Comparison of ENCODE assay signal across 8 cellular contexts in the genomic region with DNA sequence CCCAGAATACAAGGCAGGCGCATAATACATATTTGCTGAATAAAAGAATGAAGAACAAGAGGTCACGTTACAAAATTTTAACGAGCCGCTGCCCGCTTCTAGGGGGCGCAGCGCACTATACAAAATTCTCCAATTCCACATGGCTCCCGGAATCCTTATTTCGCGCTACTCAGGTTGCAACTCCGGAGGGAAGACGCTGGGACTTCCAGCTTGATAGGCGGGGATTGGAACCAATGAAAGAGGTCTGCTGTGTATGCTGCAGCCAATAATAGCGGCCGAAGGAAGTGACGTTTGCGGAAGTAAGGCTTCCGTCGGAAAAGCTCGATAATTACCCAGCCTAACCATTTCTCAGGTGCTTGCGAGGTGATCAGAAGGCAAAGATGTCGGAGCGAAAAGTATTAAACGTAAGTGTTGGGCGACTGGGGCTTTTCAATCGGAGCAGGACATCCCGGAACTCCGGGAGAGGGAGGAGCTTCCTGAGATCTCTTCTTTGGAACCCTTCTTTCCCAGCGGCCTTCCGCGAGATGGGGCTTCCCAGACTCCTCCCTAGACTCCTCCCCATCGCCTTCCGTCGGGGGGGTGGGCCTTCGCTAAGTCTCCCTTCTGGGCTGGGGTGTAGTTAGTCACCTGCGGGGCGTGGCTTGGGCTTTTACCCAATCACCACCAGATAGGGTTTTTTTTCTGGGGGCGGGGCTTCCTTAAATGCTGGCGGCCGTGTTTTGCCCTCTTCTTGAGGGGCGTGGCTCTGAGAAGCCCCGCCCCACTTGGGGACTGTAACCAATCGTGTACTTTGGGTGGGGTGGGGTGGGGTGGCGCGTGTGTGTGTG. TPM values are rescaled to one million over a fixed set of nuclear protein-coding genes. Genes with fewer than 3 reads are reported as not detected.
DNase-seq lines count a peak whose midpoint lies in the region; ATAC-seq, FAIRE-seq and TF ChIP-seq lines count a peak whose summit lies in the region.

YJU2 (plus strand) TSS at position 314 of the 827 bp plus-strand sequence; CDS start at position 381, 67 bp downstream.

- ATAC-seq in HG02981 (IDR thresholded peaks at IDR 0.05; ENCODE audit: unreplicated experiment) (peak; percentile 81), aorta (ENCODE audit: low FRiP score) (peak; percentile 98)

- H3K27ac ChIP-seq in astrocyte (ENCODE audit: low read depth, low read length) (peak within 1 kb of the TSS; percentile 99), rectal smooth muscle tissue (ENCODE audit: low read depth, low read length) (peak within 1 kb of the TSS; percentile 98), aorta (ENCODE audit: low read depth in 1 of 2, low read length in 2 of 2) (peak within 1 kb of the TSS; percentile 69 to 87)

- peaks cover 18% of the 10 kb centered on the region for H3K36me3 Mint-ChIP-seq in astrocyte (ENCODE audit: low read depth, unreplicated experiment)

- peak within 1 kb of the TSS; percentile 92 for H3K4me3 ChIP-seq in astrocyte (ENCODE audit: insufficient read depth, low read depth, low read length)
- H3K4me3 ChIP-seq in rectal smooth muscle tissue (ENCODE audit: low read length), result peak within 1 kb of the TSS; percentile 97
- peak within 1 kb of the TSS; percentile 76 to 79 for H3K4me3 ChIP-seq in aorta (ENCODE audit: low read length in 2 of 2)

- H3K4me1 Mint-ChIP-seq in astrocyte (ENCODE audit: low read depth, unreplicated experiment), result no peaks in the 10 kb centered on the region

- H3K27me3 Mint-ChIP-seq in astrocyte (ENCODE audit: low read depth, unreplicated experiment), result peaks cover 4% of the 10 kb centered on the region

- H3K9ac ChIP-seq in astrocyte (ENCODE audit: low read length) (peak within 1 kb of the TSS; percentile 95), rectal smooth muscle tissue (ENCODE audit: low read length) (peak within 1 kb of the TSS; percentile 99)

- H3K9me3 ChIP-seq in astrocyte (ENCODE audit: insufficient read depth, low read depth, low read length) (peaks cover 2% of the 10 kb centered on the region), aorta (ENCODE audit: control insufficient read depth, low read length) (no peaks in the 10 kb centered on the region)

- peaks cover 4% of the 10 kb centered on the region for H3K9me3 Mint-ChIP-seq in astrocyte (ENCODE audit: unreplicated experiment)

- peak within 1 kb of the TSS; percentile 89 for H3K4me3 Mint-ChIP-seq in astrocyte (ENCODE audit: unreplicated experiment)

- peak; percentile 99 for DNase-seq in GM18507 (ENCODE audit: extremely low spot score, insufficient read length, low read depth)
- peak; percentile 99 for DNase-seq in NCI-H2029 (lab: John Stamatoyannopoulos, UW)
- DNase-seq in T-helper 22 cell (ENCODE audit: low read depth), result peak; percentile 99
- DNase-seq in astrocyte (ENCODE audit: low read depth), result peak; percentile 98
- DNase-seq in hepatic stellate cell (ENCODE audit: low spot score), result peak; percentile 99
- DNase-seq in aorta, result peak; percentile 98 to 100

- WGBS in aorta, 2 donors, result 0% methylated on average over 43 to 45 of the region's 45 CpGs

- peaks cover 2% of the 10 kb centered on the region for H4K20me1 ChIP-seq in astrocyte (ENCODE audit: insufficient read depth, low read length)

- TF ChIP-seq CTCF in astrocyte (IDR thresholded peaks at IDR 0.05; ENCODE audit: insufficient read depth, low read depth, low read length), result peak; percentile 62

- H3K36me3 ChIP-seq in astrocyte (ENCODE audit: insufficient read depth, low read length) (peaks cover 3% of the 10 kb centered on the region), rectal smooth muscle tissue (ENCODE audit: control insufficient read depth, insufficient read depth, low read length) (peaks cover 26% of the 10 kb centered on the region), aorta (ENCODE audit: control insufficient read depth in 1 of 2, insufficient read depth in 2 of 2, low read length in 1 of 2) (no peaks in the 10 kb centered on the region)

- H3K4me1 ChIP-seq in astrocyte (ENCODE audit: insufficient read depth, low read length) (peaks cover 3% of the 10 kb centered on the region), rectal smooth muscle tissue (ENCODE audit: control insufficient read depth, insufficient read depth, low read length) (peaks cover 4% of the 10 kb centered on the region), aorta (ENCODE audit: control insufficient read depth in 1 of 2, insufficient read depth in 2 of 2, low read length in 2 of 2) (no peaks in the 10 kb centered on the region)

- peaks cover 4% of the 10 kb centered on the region for H3K79me2 ChIP-seq in astrocyte (ENCODE audit: insufficient read depth, low read length)

- peak within 1 kb of the TSS; percentile 82 for H3K4me2 ChIP-seq in astrocyte (ENCODE audit: low read length)

- intact Hi-C loops in aorta (cut with DNase I), result loop anchor here in 1 of 2 donors (2.0 to 5.0 kb wide), 2 partner anchors 96 to 155 kb away; partner anchors contain the start of genes CHAF1A, MPND and SH3GL1

- H2AFZ ChIP-seq in astrocyte (ENCODE audit: low read depth, low read length), result peak within 1 kb of the TSS; percentile 89

- H3K27me3 ChIP-seq in astrocyte (ENCODE audit: insufficient read depth, low read length), result no peaks in the 10 kb centered on the region
- H3K27me3 ChIP-seq in rectal smooth muscle tissue (ENCODE audit: control insufficient read depth, insufficient read depth, low read length), result no peaks in the 10 kb centered on the region
- H3K27me3 ChIP-seq in aorta (ENCODE audit: control insufficient read depth in 1 of 2, insufficient read depth in 2 of 2, low read length in 1 of 2), result no peaks in the 10 kb centered on the region

- FAIRE-seq in GM18507 (lab: Jason Lieb, UNC) (peak; percentile 97), astrocyte (lab: Jason Lieb, UNC) (peak; percentile 76)

- peak within 1 kb of the TSS; percentile 99 for H3K27ac Mint-ChIP-seq in astrocyte (ENCODE audit: unreplicated experiment)

RNA-seq across cellular contexts. Expression of gene YJU2, which starts in this region (rescaled TPM):
- total RNA-seq in astrocyte, result 12.5 and 14.0 TPM in 2 replicates
- 10 to 100 TPM; 12.5 to 15.0 TPM for total RNA-seq in aorta
- 10 to 100 TPM; 12.4 to 25.2 TPM for polyA plus RNA-seq in aorta

Comparison
In these comparisons a context has a peak if more than half of its experiments do, and no peak if none do; other contexts are left out.
1. Peak in every context shown above with its lines: DNase-seq, ATAC-seq, H3K4me3 ChIP-seq and H3K27ac ChIP-seq.